In the genomic region with DNA sequence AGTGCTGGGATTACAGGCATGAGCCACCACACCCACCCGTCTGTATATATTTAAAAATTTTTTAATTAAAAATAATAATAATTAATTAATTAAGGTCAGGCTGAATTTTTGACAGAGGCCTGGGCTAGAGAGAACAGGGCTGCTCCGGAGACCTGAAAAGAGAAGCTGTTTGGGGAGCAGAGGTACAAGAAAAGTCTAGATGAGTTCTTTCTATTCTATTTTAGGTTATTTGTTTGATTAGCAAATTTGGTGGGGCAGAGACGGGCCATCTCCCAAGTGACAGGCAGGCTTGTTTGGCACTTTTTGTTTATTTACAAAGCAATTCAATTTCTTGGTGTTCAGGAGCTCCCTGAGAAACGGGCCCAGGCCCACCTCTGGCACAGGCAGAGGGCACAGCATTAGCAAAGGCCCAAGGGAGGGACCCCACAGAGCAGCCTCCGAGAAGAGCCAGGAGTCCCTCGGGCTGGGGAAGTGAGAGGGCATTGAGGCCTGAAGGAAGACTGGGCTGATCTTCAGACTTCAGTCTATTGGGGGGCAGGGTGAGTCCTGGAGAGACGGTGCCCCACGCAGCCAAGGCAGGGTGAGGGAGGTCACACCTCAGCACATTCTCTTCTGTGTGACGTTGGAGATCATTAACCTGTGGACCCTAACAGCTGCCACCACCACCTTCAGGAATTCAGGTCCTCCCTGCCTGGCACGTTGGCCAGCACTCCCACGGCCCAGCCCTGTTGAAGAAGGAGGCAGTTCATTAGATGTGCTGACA, we compare ENCODE assay signal across 14 cellular contexts. TPM values are rescaled to one million over a fixed set of nuclear protein-coding genes. Genes with fewer than 3 reads are reported as not detected.
DNase-seq lines count a peak whose midpoint lies in the region; ATAC-seq and TF ChIP-seq lines count a peak whose summit lies in the region.
"Had no signal": no experiment of that assay in that cellular context is flagged by ENCODE, and none has a peak within 500 bp of the region (broad histone marks: within the 10 kb centered on the region; RNA-seq: fewer than 3 reads in every experiment).

No MANE protein-coding gene starts in this region.

- H2AFZ ChIP-seq in PC-9, result no peak overlapping the region

- peaks cover 10% of the 10 kb centered on the region; the same call in 1 of the 2 replicates for H3K4me1 ChIP-seq in PC-9 (replicated peaks; ENCODE audit: insufficient read depth)

- CTCF ChIA-PET in PC-9 (lab: Charles Lee), result no interaction called here

- TF ChIP-seq CTCF in GM12865 (IDR thresholded peaks at IDR 0.05; ENCODE audit: insufficient read depth, low read depth, low read length, missing control alignments) (no peak), PC-9 (conservative IDR thresholded peaks at IDR 0.05) (no peak)

- no peak overlapping the region for H3K4me3 Mint-ChIP-seq in activated T-cell treated with anti-CD3 and anti-CD28 coated beads, Interleukin-2, amount 50 U/mL, for 24 hours

- H3K79me2 ChIP-seq in PC-9 (ENCODE audit: low read depth), result no peaks in the 10 kb centered on the region

- peak; percentile 43 for ATAC-seq in GM19397 (IDR thresholded peaks at IDR 0.05; ENCODE audit: unreplicated experiment)
- peak; percentile 37 for ATAC-seq in HG03354 (IDR thresholded peaks at IDR 0.05; ENCODE audit: poor library complexity, severe bottlenecking, unreplicated experiment)

- no peak overlapping the region for H3K4me2 ChIP-seq in PC-9

- peak overlapping the region; percentile 47 for H3K4me3 ChIP-seq in GM12865 (ENCODE audit: low read depth, low read length)
- H3K4me3 ChIP-seq in PC-9, result no peak overlapping the region
- H3K4me3 ChIP-seq: lung had no signal

- peaks cover 9% of the 10 kb centered on the region; the same call in 1 of the 2 replicates for H3F3A ChIP-seq in PC-9 (ENCODE audit: insufficient read depth, low read depth)

- no peak overlapping the region for H3K27ac Mint-ChIP-seq in activated T-cell treated with anti-CD3 and anti-CD28 coated beads, Interleukin-2, amount 50 U/mL, for 24 hours

- no peaks in the 10 kb centered on the region for H3K27me3 ChIP-seq in PC-9 (ENCODE audit: insufficient read depth, low read depth)

- intact Hi-C loops in PC-9 (cut with micrococcal nuclease; ENCODE audit: unreplicated experiment), result no loop called here

- no peaks in the 10 kb centered on the region for H4K20me1 ChIP-seq in PC-9 (ENCODE audit: insufficient read depth)

- no peak overlapping the region for H3K27ac ChIP-seq in PC-9
- H3K27ac ChIP-seq: WERI-Rb-1 had no signal

- POLR2A ChIA-PET in PC-9 (lab: Charles Lee; ENCODE audit: unreplicated experiment), result no interaction called here

- BruUV-seq in PC-9 (replicated peaks; lab: Mats Ljungman, UMichigan), result no TSS peak

- H3K4me1 Mint-ChIP-seq in activated T-cell treated with anti-CD3 and anti-CD28 coated beads, Interleukin-2, amount 50 U/mL, for 24 hours (ENCODE audit: low read depth), result peaks cover 23% of the 10 kb centered on the region

- H3K9me3 ChIP-seq in PC-9 (ENCODE audit: insufficient read depth, low read depth), result no peaks in the 10 kb centered on the region

- H3K27me3 Mint-ChIP-seq in activated T-cell treated with anti-CD3 and anti-CD28 coated beads, Interleukin-2, amount 50 U/mL, for 24 hours, result no peaks in the 10 kb centered on the region

- H3K9me2 ChIP-seq in PC-9 (ENCODE audit: insufficient read depth), result no peaks in the 10 kb centered on the region

- H3K36me3 Mint-ChIP-seq in activated T-cell treated with anti-CD3 and anti-CD28 coated beads, Interleukin-2, amount 50 U/mL, for 24 hours (ENCODE audit: low read depth), result no peaks in the 10 kb centered on the region

- H3K36me3 ChIP-seq in PC-9 (ENCODE audit: low read depth), result no peaks in the 10 kb centered on the region
- H3K36me3 ChIP-seq: WERI-Rb-1 had no signal

- DNase-seq in GM12865 (ENCODE audit: low read depth) (peak; percentile 79), kidney tubule cell (ENCODE audit: low spot score) (peak; percentile 94), NCI-H774 (lab: John Stamatoyannopoulos, UW) (no peak), SKM-1 (lab: John Stamatoyannopoulos, UW; ENCODE audit: unreplicated experiment) (no peak), PC-9 (no peak)
- no peak for DNase-seq in activated T-cell treated with anti-CD3 and anti-CD28 coated beads, Interleukin-2, amount 50 U/mL, for 24 hours
- DNase-seq: cortex of kidney, retina, WERI-Rb-1 had no signal

- H3K9me3 Mint-ChIP-seq in activated T-cell treated with anti-CD3 and anti-CD28 coated beads, Interleukin-2, amount 50 U/mL, for 24 hours, result no peaks in the 10 kb centered on the region

RNA-seq across cellular contexts. Expression of a gene that starts 10.8 kb away (rescaled TPM):
- 76.7 and 113 TPM in 2 replicates for total RNA-seq in PC-9 (2021)

RNA-seq across cellular contexts. Expression of a gene that starts 34.5 kb away (rescaled TPM):
- not detected in 2 replicates for total RNA-seq in PC-9 (2021)
- total RNA-seq: RPMI7951, urinary bladder had no signal

RNA-seq across cellular contexts. Expression of a gene that starts 36.9 kb away (rescaled TPM):
- 51.5 and 61.0 TPM in 2 replicates for total RNA-seq in PC-9 (2021)

RNA-seq across cellular contexts. Expression of a gene that starts 44.5 kb away (rescaled TPM):
- 35.3 and 39.0 TPM in 2 replicates for total RNA-seq in PC-9 (2021)

Comparison
In these comparisons a context has a peak if more than half of its experiments do, and no peak if none do; other contexts are left out.
1. DNase-seq: peak in GM12865 (single experiment) and kidney tubule cell (single experiment); none in activated T-cell treated with anti-CD3 and anti-CD28 coated beads, Interleukin-2, amount 50 U/mL, for 24 hours (single experiment), NCI-H774 (single experiment), SKM-1 (single experiment) and PC-9 (0 of 2).